21 cellular contexts compared by ENCODE assay signal in the genomic region with DNA sequence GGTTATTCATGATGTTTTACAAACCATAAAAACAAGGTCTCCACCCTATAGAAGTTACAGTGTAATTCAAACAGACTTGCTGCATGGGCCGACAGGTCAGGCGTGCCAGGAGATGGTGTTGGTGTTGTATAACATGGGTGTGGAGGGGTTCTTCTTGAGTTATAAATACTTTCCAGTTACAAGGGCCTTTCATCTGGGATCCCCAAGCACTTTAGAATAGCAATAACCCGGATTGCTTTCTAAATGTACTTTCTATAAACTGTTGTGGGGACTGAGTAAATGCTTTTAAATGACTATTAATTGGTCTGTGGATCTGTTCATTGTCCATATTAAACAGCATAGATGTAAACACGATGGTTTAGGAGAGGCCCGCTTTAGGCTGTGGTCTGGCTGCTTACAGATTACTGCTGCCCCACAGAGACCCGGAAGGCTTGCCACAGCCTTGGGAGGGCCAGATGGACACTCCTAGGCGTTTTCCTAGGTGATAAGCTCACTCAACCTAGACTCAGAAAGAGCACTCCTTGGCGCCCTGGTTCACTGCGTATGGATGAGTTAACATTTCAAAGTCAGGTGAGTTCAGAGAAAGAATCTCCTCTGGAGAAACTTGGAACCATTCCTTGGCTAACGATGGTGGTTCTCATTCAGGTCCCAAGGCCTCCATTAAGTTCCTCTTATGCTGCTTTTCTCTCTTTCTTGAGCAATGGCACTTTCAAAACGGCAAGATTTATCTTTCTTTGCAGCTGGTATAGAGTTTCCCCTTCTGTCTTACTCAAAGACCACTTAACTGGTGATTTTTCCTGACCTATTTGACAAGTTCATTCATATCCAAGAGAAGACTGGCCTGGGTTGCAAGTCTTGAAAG. TPM values are rescaled to one million over a fixed set of nuclear protein-coding genes. Genes with fewer than 3 reads are reported as not detected.
A peak's percentile ranks its signal among the peaks of the same experiment; 100 is the strongest.
DNase-seq lines count a peak whose midpoint lies in the region; ATAC-seq and TF ChIP-seq lines count a peak whose summit lies in the region.
"Had no signal": no experiment of that assay in that cellular context is flagged by ENCODE, and none has a peak within 500 bp of the region (broad histone marks: within the 10 kb centered on the region; RNA-seq: fewer than 3 reads in every experiment).

No MANE protein-coding gene starts in this region.

- H3K9me3 ChIP-seq in HEK293 (ENCODE audit: control insufficient read depth, insufficient read depth, low read depth, low read length): no peaks in the 10 kb centered on the region
- H3K9me3 ChIP-seq: breast epithelium had no signal

- CTCF ChIA-PET in HEK293 (lab: Yijun Ruan, JAX): interaction anchor here (0.7 to 0.9 kb wide), 2 partner anchors 102 to 117 kb away, joined by 4 to 5 read pairs; no protein-coding TSS in a partner anchor

- H3K27ac Mint-ChIP-seq in nephron progenitor cell (peak overlapping the region; percentile 32), endothelial cell (ENCODE audit: unreplicated experiment) (no peak overlapping the region)
- H3K27ac Mint-ChIP-seq: activated naive CD8-positive, alpha-beta T cell; B cell had no signal

- H3K27me3 Mint-ChIP-seq in nephron progenitor cell (ENCODE audit: low read depth, poor library complexity) (peaks cover under 1% of the 10 kb centered on the region), endothelial cell (ENCODE audit: unreplicated experiment) (peaks cover 3% of the 10 kb centered on the region)
- H3K27me3 Mint-ChIP-seq: activated naive CD8-positive, alpha-beta T cell had no signal

- ATAC-seq in GM19467 (IDR thresholded peaks at IDR 0.05; ENCODE audit: unreplicated experiment): no peak
- ATAC-seq in GM18867 (IDR thresholded peaks at IDR 0.05; ENCODE audit: unreplicated experiment): no peak
- ATAC-seq: sciatic nerve had no signal

- TF ChIP-seq CTCF in HEK293 (tag by site-specific recombination; IDR thresholded peaks at IDR 0.05) (no peak), nephron progenitor cell (IDR thresholded peaks at IDR 0.05) (no peak), endothelial cell (IDR thresholded peaks at IDR 0.05; ENCODE audit: unreplicated experiment) (no peak)

- H3K27ac ChIP-seq in HEK293 (ENCODE audit: extremely low read depth, low read depth, low read length): no peak overlapping the region
- H3K27ac ChIP-seq: breast epithelium had no signal

- H3K36me3 Mint-ChIP-seq in nephron progenitor cell (ENCODE audit: low read depth) (no peaks in the 10 kb centered on the region), endothelial cell (ENCODE audit: low read depth, unreplicated experiment) (no peaks in the 10 kb centered on the region)
- H3K36me3 Mint-ChIP-seq: activated naive CD8-positive, alpha-beta T cell had no signal

- H3K4me1 Mint-ChIP-seq in nephron progenitor cell (peaks cover 87% of the 10 kb centered on the region), endothelial cell (ENCODE audit: unreplicated experiment) (peaks cover 9% of the 10 kb centered on the region)
- H3K4me1 Mint-ChIP-seq: B cell had no signal

- H3K4me3 Mint-ChIP-seq in nephron progenitor cell: no peak overlapping the region
- H3K4me3 Mint-ChIP-seq in endothelial cell (ENCODE audit: unreplicated experiment): no peak overlapping the region
- H3K4me3 Mint-ChIP-seq: activated naive CD8-positive, alpha-beta T cell; B cell had no signal

- no peaks in the 10 kb centered on the region for H3K36me3 ChIP-seq in HEK293 (ENCODE audit: control insufficient read depth in 2 of 2, insufficient read depth in 1 of 2, low read length in 2 of 2)
- H3K36me3 ChIP-seq: breast epithelium had no signal

- DNase-seq in NCI-H748 (lab: John Stamatoyannopoulos, UW; ENCODE audit: unreplicated experiment) (peak; percentile 81), amniotic epithelial cell (ENCODE audit: low read depth) (peak; percentile 46), nephron progenitor cell (no peak), endothelial cell (ENCODE audit: low spot score) (no peak)
- DNase-seq: activated CD4-positive, alpha-beta T cell treated with anti-CD3 and anti-CD28 coated beads, Interleukin-2, amount 50 U/mL, for 1 hour; effector CD4-positive, alpha-beta T cell; MM.1S; NCI-H2107; occipital lobe; SHP77; stimulated activated CD4-positive, alpha-beta T cell treated with anti-CD3 and anti-CD28 coated beads, Interleukin-2, amount 100 ng/mL, for 24 hours; T-helper 9 cell had no signal

- no peaks in the 10 kb centered on the region for H3K4me1 ChIP-seq in HEK293 (ENCODE audit: control insufficient read depth, insufficient read depth, low read length)
- H3K4me1 ChIP-seq: breast epithelium had no signal

- POLR2A ChIA-PET in HEK293 (lab: Yijun Ruan, JAX): no interaction called here

- H3K4me3 ChIP-seq in HEK293 (ENCODE audit: low read depth, low read length): no peak overlapping the region
- H3K4me3 ChIP-seq: breast epithelium had no signal

- no peaks in the 10 kb centered on the region for H3K9me3 Mint-ChIP-seq in nephron progenitor cell
- H3K9me3 Mint-ChIP-seq in endothelial cell (ENCODE audit: unreplicated experiment): no peaks in the 10 kb centered on the region

TF ChIP-seq in HEK293, 187 proteins besides CTCF, POLR2A, EP300 and RAD21:
- TF ChIP-seq KLF1 (tag by site-specific recombination; IDR thresholded peaks at IDR 0.05) (peak; percentile 93), ZNF175 (tag by site-specific recombination; IDR thresholded peaks at IDR 0.05) (no peak), ZNF555 (tag by site-specific recombination; conservative IDR thresholded peaks at IDR 0.05) (no peak)
- TF ChIP-seq, protein P1, sequence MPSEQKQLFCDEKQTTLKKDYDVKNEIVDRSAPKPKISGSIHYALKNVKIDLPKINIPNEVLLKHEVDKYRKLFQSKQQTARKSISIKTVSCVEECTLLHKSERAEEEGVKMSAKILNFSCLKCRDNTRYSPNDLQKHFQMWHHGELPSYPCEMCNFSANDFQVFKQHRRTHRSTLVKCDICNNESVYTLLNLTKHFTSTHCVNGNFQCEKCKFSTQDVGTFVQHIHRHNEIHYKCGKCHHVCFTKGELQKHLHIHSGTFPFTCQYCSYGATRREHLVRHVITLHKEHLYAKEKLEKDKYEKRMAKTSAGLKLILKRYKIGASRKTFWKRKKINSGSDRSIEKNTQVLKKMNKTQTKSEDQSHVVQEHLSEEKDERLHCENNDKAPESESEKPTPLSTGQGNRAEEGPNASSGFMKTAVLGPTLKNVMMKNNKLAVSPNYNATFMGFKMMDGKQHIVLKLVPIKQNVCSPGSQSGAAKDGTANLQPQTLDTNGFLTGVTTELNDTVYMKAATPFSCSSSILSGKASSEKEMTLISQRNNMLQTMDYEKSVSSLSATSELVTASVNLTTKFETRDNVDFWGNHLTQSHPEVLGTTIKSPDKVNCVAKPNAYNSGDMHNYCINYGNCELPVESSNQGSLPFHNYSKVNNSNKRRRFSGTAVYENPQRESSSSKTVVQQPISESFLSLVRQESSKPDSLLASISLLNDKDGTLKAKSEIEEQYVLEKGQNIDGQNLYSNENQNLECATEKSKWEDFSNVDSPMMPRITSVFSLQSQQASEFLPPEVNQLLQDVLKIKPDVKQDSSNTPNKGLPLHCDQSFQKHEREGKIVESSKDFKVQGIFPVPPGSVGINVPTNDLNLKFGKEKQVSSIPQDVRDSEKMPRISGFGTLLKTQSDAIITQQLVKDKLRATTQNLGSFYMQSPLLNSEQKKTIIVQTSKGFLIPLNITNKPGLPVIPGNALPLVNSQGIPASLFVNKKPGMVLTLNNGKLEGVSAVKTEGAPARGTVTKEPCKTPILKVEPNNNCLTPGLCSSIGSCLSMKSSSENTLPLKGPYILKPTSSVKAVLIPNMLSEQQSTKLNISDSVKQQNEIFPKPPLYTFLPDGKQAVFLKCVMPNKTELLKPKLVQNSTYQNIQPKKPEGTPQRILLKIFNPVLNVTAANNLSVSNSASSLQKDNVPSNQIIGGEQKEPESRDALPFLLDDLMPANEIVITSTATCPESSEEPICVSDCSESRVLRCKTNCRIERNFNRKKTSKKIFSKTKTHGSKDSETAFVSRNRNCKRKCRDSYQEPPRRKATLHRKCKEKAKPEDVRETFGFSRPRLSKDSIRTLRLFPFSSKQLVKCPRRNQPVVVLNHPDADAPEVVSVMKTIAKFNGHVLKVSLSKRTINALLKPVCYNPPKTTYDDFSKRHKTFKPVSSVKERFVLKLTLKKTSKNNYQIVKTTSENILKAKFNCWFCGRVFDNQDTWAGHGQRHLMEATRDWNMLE (tag by site-specific recombination; conservative IDR thresholded peaks at IDR 0.05; ENCODE audit: low read depth): no peak

RNA-seq across cellular contexts. Expression of a gene that starts 3.6 kb away (rescaled TPM):
- total RNA-seq in endothelial cell (ENCODE audit: unreplicated experiment): 0.08 TPM
- total RNA-seq: B cell, breast epithelium, mononuclear cell, sciatic nerve, subcutaneous adipose tissue had no signal

RNA-seq across cellular contexts. Expression of a gene that starts 35.8 kb away (rescaled TPM):
- 42.2 TPM for total RNA-seq in endothelial cell (ENCODE audit: unreplicated experiment)

Comparison
In these comparisons a context has a peak if more than half of its experiments do, and no peak if none do; other contexts are left out.
1. DNase-seq: peak in NCI-H748 (single experiment) and amniotic epithelial cell (single experiment); none in nephron progenitor cell (single experiment) and endothelial cell (single experiment).